In genomic region chr16:3980311-3981111, GRCh38 we compare ENCODE assay signal across 12 cellular contexts.
DNase-seq lines count a peak whose midpoint lies in the region; ATAC-seq and TF ChIP-seq lines count a peak whose summit lies in the region.
"Had no signal": no experiment of that assay in that cellular context is flagged by ENCODE, and none has a peak within 500 bp of the region (broad histone marks: within the 10 kb centered on the region; RNA-seq: fewer than 3 reads in every experiment).

No MANE protein-coding gene starts in this region.

- ATAC-seq in Right ventricle myocardium superior (ENCODE audit: poor library complexity) = no peak
- ATAC-seq: stimulated activated memory B cell treated with anti-CD40 and anti-IgM and Interleukin-4, amounts not matched to agents 10 μg/mL and 1 μg/mL and 100 μg/mL, for 72 hours had no signal

- peaks cover 54% of the 10 kb centered on the region for H3K36me3 ChIP-seq in left ventricle myocardium inferior
- H3K36me3 ChIP-seq in uterus = no peaks in the 10 kb centered on the region

- no peak overlapping the region for H3K4me3 Mint-ChIP-seq in T-helper 2 cell treated with Interferon-gamma antibody and Interleukin-4, amounts not matched to agents 5 μg/mL and 100 μg/mL, for 36 hours
- H3K4me3 Mint-ChIP-seq: naive B cell; stimulated activated memory B cell treated with anti-CD40 and anti-IgM and Interleukin-4, amounts not matched to agents 10 μg/mL and 1 μg/mL and 100 μg/mL, for 72 hours had no signal

- H3K4me3 ChIP-seq in left ventricle myocardium inferior = no peak overlapping the region
- H3K4me3 ChIP-seq in uterus = no peak overlapping the region

- no peak for TF ChIP-seq POLR2A in uterus (IDR thresholded peaks at IDR 0.05)

- DNase-seq in Right ventricle myocardium superior (peak; percentile 37), left ventricle myocardium inferior (no peak), amniotic epithelial cell (ENCODE audit: low read depth) (peak; percentile 57), hepatic stellate cell (ENCODE audit: low spot score) (peak; percentile 81), uterus (peak in 1 of 2 donors; percentile 46)
- no peak for DNase-seq in stimulated activated CD4-positive, alpha-beta T cell treated with anti-CD3 and anti-CD28 coated beads, Interleukin-2, amount 100 ng/mL, for 48 hours
- DNase-seq in T-helper 2 cell treated with Interferon-gamma antibody and Interleukin-4, amounts not matched to agents 5 μg/mL and 100 μg/mL, for 36 hours (ENCODE audit: low spot score) = no peak
- no peak for DNase-seq in stimulated activated CD4-positive, alpha-beta T cell treated with anti-CD3 and anti-CD28 coated beads, Interleukin-4, amount 100 ng/mL, for 24 hours
- DNase-seq: naive B cell; SIG-M5; stimulated activated CD4-positive, alpha-beta T cell treated with anti-CD3 and anti-CD28 coated beads, Interleukin-15, amount 100 ng/mL, for 24 hours had no signal

- H3K4me1 Mint-ChIP-seq in T-helper 2 cell treated with Interferon-gamma antibody and Interleukin-4, amounts not matched to agents 5 μg/mL and 100 μg/mL, for 36 hours (ENCODE audit: low read depth) = no peaks in the 10 kb centered on the region
- H3K4me1 Mint-ChIP-seq: stimulated activated memory B cell treated with anti-CD40 and anti-IgM and Interleukin-4, amounts not matched to agents 10 μg/mL and 1 μg/mL and 100 μg/mL, for 72 hours had no signal

- H3K9me3 Mint-ChIP-seq in T-helper 2 cell treated with Interferon-gamma antibody and Interleukin-4, amounts not matched to agents 5 μg/mL and 100 μg/mL, for 36 hours = no peaks in the 10 kb centered on the region
- H3K9me3 Mint-ChIP-seq: naive B cell; stimulated activated memory B cell treated with anti-CD40 and anti-IgM and Interleukin-4, amounts not matched to agents 10 μg/mL and 1 μg/mL and 100 μg/mL, for 72 hours had no signal

- H3K27me3 ChIP-seq in left ventricle myocardium inferior (ENCODE audit: low read depth) (no peaks in the 10 kb centered on the region), uterus (no peaks in the 10 kb centered on the region)

- H3K27ac ChIP-seq in left ventricle myocardium inferior (replicated peaks) = no peak overlapping the region
- H3K27ac ChIP-seq in uterus = peak overlapping the region; percentile 64 to 72

- intact Hi-C loops in Right ventricle myocardium superior (cut with DNase I) (loop anchor here (10.0 kb wide), 2 partner anchors 54 to 274 kb away; no protein-coding TSS in a partner anchor), left ventricle myocardium inferior (cut with micrococcal nuclease) (loop anchor here (10.0 kb wide), 1 partner anchor 184 kb away; no protein-coding TSS in a partner anchor), uterus (cut with DNase I; ENCODE audit: low total_unique reads) (loop anchor here (10.0 kb wide), 2 partner anchors 134 to 274 kb away; partner anchors contain the start of gene ADCY9)

- H3K27me3 Mint-ChIP-seq in T-helper 2 cell treated with Interferon-gamma antibody and Interleukin-4, amounts not matched to agents 5 μg/mL and 100 μg/mL, for 36 hours (ENCODE audit: low read depth) = no peaks in the 10 kb centered on the region
- H3K27me3 Mint-ChIP-seq: naive B cell had no signal

- TF ChIP-seq CTCF in left ventricle myocardium inferior (IDR thresholded peaks at IDR 0.05; ENCODE audit: borderline replicate concordance) (no peak), uterus (IDR thresholded peaks at IDR 0.05) (no peak)

- H3K9me3 ChIP-seq in left ventricle myocardium inferior (replicated peaks) (no peaks in the 10 kb centered on the region), uterus (no peaks in the 10 kb centered on the region)

- H3K27ac Mint-ChIP-seq in T-helper 2 cell treated with Interferon-gamma antibody and Interleukin-4, amounts not matched to agents 5 μg/mL and 100 μg/mL, for 36 hours = no peak overlapping the region
- H3K27ac Mint-ChIP-seq: naive B cell; stimulated activated memory B cell treated with anti-CD40 and anti-IgM and Interleukin-4, amounts not matched to agents 10 μg/mL and 1 μg/mL and 100 μg/mL, for 72 hours had no signal

- peaks cover 6% of the 10 kb centered on the region for H3K4me1 ChIP-seq in left ventricle myocardium inferior
- no peaks in the 10 kb centered on the region for H3K4me1 ChIP-seq in uterus

- H3K36me3 Mint-ChIP-seq in T-helper 2 cell treated with Interferon-gamma antibody and Interleukin-4, amounts not matched to agents 5 μg/mL and 100 μg/mL, for 36 hours (ENCODE audit: low read depth) = no peaks in the 10 kb centered on the region

Comparison
In these comparisons a context has a peak if more than half of its experiments do, and no peak if none do; other contexts are left out.
1. DNase-seq: peak in Right ventricle myocardium superior (single experiment), amniotic epithelial cell (single experiment) and hepatic stellate cell (single experiment); none in left ventricle myocardium inferior (single experiment), stimulated activated CD4-positive, alpha-beta T cell treated with anti-CD3 and anti-CD28 coated beads, Interleukin-2, amount 100 ng/mL, for 48 hours (0 of 2), T-helper 2 cell treated with Interferon-gamma antibody and Interleukin-4, amounts not matched to agents 5 μg/mL and 100 μg/mL, for 36 hours (single experiment) and stimulated activated CD4-positive, alpha-beta T cell treated with anti-CD3 and anti-CD28 coated beads, Interleukin-4, amount 100 ng/mL, for 24 hours (single experiment).